8 cellular contexts compared by ENCODE assay signal in genomic region chr6:49550413-49551125, GRCh38. TPM values are rescaled to one million over a fixed set of nuclear protein-coding genes. Genes with fewer than 3 reads are reported as not detected.
DNase-seq lines count a peak whose midpoint lies in the region; TF ChIP-seq lines count a peak whose summit lies in the region.

C6orf141 (plus strand) TSS chr6:49550668; CDS start chr6:49550793, 125 bp downstream.

- TF ChIP-seq CTCF in HFF-Myc (IDR thresholded peaks at IDR 0.05; ENCODE audit: low read depth, low read length, missing control alignments), result no peak

- peak within 1 kb of the TSS; percentile 68 for H3K4me3 ChIP-seq in HFF-Myc (replicated peaks; ENCODE audit: low read depth, low read length)

- peak within 1 kb of the TSS; percentile 19 for H3K27ac Mint-ChIP-seq in activated T-helper 1 cell treated with anti-CD3 and anti-CD28 coated beads, Interleukin-12 subunit alpha, Interleukin-12 subunit beta, Interleukin-2, Interleukin-4 antibody, amounts not matched to agents 30 ng/mL and 10 ng/mL and 1 ng/mL, durations not matched to agents 14 hours and 24 hours and 36 hours

- no peaks in the 10 kb centered on the region for H3K36me3 Mint-ChIP-seq in activated T-helper 1 cell treated with anti-CD3 and anti-CD28 coated beads, Interleukin-12 subunit alpha, Interleukin-12 subunit beta, Interleukin-2, Interleukin-4 antibody, amounts not matched to agents 30 ng/mL and 10 ng/mL and 1 ng/mL, durations not matched to agents 14 hours and 24 hours and 36 hours (ENCODE audit: low read depth)

- peak within 1 kb of the TSS; percentile 83 for H3K4me3 Mint-ChIP-seq in activated T-helper 1 cell treated with anti-CD3 and anti-CD28 coated beads, Interleukin-12 subunit alpha, Interleukin-12 subunit beta, Interleukin-2, Interleukin-4 antibody, amounts not matched to agents 30 ng/mL and 10 ng/mL and 1 ng/mL, durations not matched to agents 14 hours and 24 hours and 36 hours

- peaks cover 20% of the 10 kb centered on the region for H3K4me1 Mint-ChIP-seq in activated T-helper 1 cell treated with anti-CD3 and anti-CD28 coated beads, Interleukin-12 subunit alpha, Interleukin-12 subunit beta, Interleukin-2, Interleukin-4 antibody, amounts not matched to agents 30 ng/mL and 10 ng/mL and 1 ng/mL, durations not matched to agents 14 hours and 24 hours and 36 hours (ENCODE audit: low read depth)

- DNase-seq in NCI-H1092 treated with DMSO at 0.1 percent for 48 hours (lab: John Stamatoyannopoulos, UW) (peak; percentile 35), NCI-H1092 (lab: John Stamatoyannopoulos, UW) (no peak), HFF-Myc (ENCODE audit: extremely low read depth, low read depth) (peak; percentile 52), NCI-H1048 (lab: John Stamatoyannopoulos, UW) (peak; percentile 46), head of caudate nucleus (peak in 39 of 42 donors; percentile 16 to 78 (median 51)), retina (peak; percentile 80), NCI-H524 treated with DMSO at 0.1 percent for 48 hours (lab: John Stamatoyannopoulos, UW) (no peak)
- no peak for DNase-seq in activated T-helper 1 cell treated with anti-CD3 and anti-CD28 coated beads, Interleukin-12 subunit alpha, Interleukin-12 subunit beta, Interleukin-2, Interleukin-4 antibody, amounts not matched to agents 30 ng/mL and 10 ng/mL and 1 ng/mL, durations not matched to agents 14 hours and 24 hours and 36 hours (ENCODE audit: low spot score)

- intact Hi-C loops in activated T-helper 1 cell treated with anti-CD3 and anti-CD28 coated beads, Interleukin-12 subunit alpha, Interleukin-12 subunit beta, Interleukin-2, Interleukin-4 antibody, amounts not matched to agents 30 ng/mL and 10 ng/mL and 1 ng/mL, durations not matched to agents 14 hours and 24 hours and 36 hours (cut with micrococcal nuclease), result loop anchor here (1.0 kb wide), 2 partner anchors 57 to 87 kb away; partner anchors contain the start of genes CENPQ and MMUT
- intact Hi-C loops in head of caudate nucleus (cut with DNase I), result no loop called here

- H3K9me3 Mint-ChIP-seq in activated T-helper 1 cell treated with anti-CD3 and anti-CD28 coated beads, Interleukin-12 subunit alpha, Interleukin-12 subunit beta, Interleukin-2, Interleukin-4 antibody, amounts not matched to agents 30 ng/mL and 10 ng/mL and 1 ng/mL, durations not matched to agents 14 hours and 24 hours and 36 hours, result no peaks in the 10 kb centered on the region

- H3K27me3 Mint-ChIP-seq in activated T-helper 1 cell treated with anti-CD3 and anti-CD28 coated beads, Interleukin-12 subunit alpha, Interleukin-12 subunit beta, Interleukin-2, Interleukin-4 antibody, amounts not matched to agents 30 ng/mL and 10 ng/mL and 1 ng/mL, durations not matched to agents 14 hours and 24 hours and 36 hours (ENCODE audit: insufficient read depth), result peaks cover 40% of the 10 kb centered on the region

RNA-seq across cellular contexts. Expression of gene C6orf141, which starts in this region (rescaled TPM):
- total RNA-seq in activated T-helper 1 cell treated with anti-CD3 and anti-CD28 coated beads, Interleukin-12 subunit alpha, Interleukin-12 subunit beta, Interleukin-2, Interleukin-4 antibody, amounts not matched to agents 30 ng/mL and 10 ng/mL and 1 ng/mL, durations not matched to agents 14 hours and 24 hours and 36 hours, result not detected in 2 replicates

Comparison
In these comparisons a context has a peak if more than half of its experiments do, and no peak if none do; other contexts are left out.
1. DNase-seq: peak in NCI-H1092 treated with DMSO at 0.1 percent for 48 hours (single experiment), HFF-Myc (single experiment), NCI-H1048 (single experiment), head of caudate nucleus (39 of 42) and retina (single experiment); none in NCI-H1092 (single experiment), activated T-helper 1 cell treated with anti-CD3 and anti-CD28 coated beads, Interleukin-12 subunit alpha, Interleukin-12 subunit beta, Interleukin-2, Interleukin-4 antibody, amounts not matched to agents 30 ng/mL and 10 ng/mL and 1 ng/mL, durations not matched to agents 14 hours and 24 hours and 36 hours (single experiment) and NCI-H524 treated with DMSO at 0.1 percent for 48 hours (single experiment).